Comparison of ENCODE assay signal across 8 cellular contexts in genomic region chr15:66294932-66295235, GRCh38. TPM values are rescaled to one million over a fixed set of nuclear protein-coding genes. Genes with fewer than 3 reads are reported as not detected.
A peak's percentile ranks its signal among the peaks of the same experiment; 100 is the strongest.
DNase-seq lines count a peak whose midpoint lies in the region; ATAC-seq and TF ChIP-seq lines count a peak whose summit lies in the region.

No MANE protein-coding gene starts in this region.

- TF ChIP-seq CTCF in WI38 (IDR thresholded peaks at IDR 0.05; ENCODE audit: low read depth, low read length) (no peak), tibial artery (IDR thresholded peaks at IDR 0.05) (no peak)

- DNase-seq in activated naive CD4-positive, alpha-beta T cell treated with anti-CD3 and anti-CD28 coated beads, Interleukin-2, amount 10 ng/mL, durations not matched to agents 7 days and 5 days, result no peak
- no peak for DNase-seq in activated naive CD4-positive, alpha-beta T cell treated with Interleukin-2 at 50 U/mL for 16 hours
- DNase-seq in tibial artery, result no peak
- DNase-seq in occipital lobe (lab: John Stamatoyannopoulos, UW), result no peak

- H3K4me1 Mint-ChIP-seq in activated naive CD4-positive, alpha-beta T cell treated with anti-CD3 and anti-CD28 coated beads, Interleukin-2, amount 10 ng/mL, durations not matched to agents 7 days and 5 days, result peaks cover 53% of the 10 kb centered on the region

- peak overlapping the region; percentile 85; the same call in 1 of the 2 replicates for H3K9ac ChIP-seq in iPS-20b (ENCODE audit: low read depth, low read length)

- no peaks in the 10 kb centered on the region for H3K27me3 Mint-ChIP-seq in activated naive CD4-positive, alpha-beta T cell treated with anti-CD3 and anti-CD28 coated beads, Interleukin-2, amount 10 ng/mL, durations not matched to agents 7 days and 5 days

- CTCF ChIA-PET in activated naive CD4-positive, alpha-beta T cell treated with anti-CD3 and anti-CD28 coated beads, Interleukin-2, amount 10 ng/mL, durations not matched to agents 7 days and 5 days (lab: Charles Lee), result interaction anchor here (0.6 to 2.2 kb wide), 2 partner anchors 204 to 1699 kb away, joined by 3 to 9 read pairs; no protein-coding TSS in a partner anchor

- peak overlapping the region; percentile 95 for H3K27ac Mint-ChIP-seq in activated naive CD4-positive, alpha-beta T cell treated with anti-CD3 and anti-CD28 coated beads, Interleukin-2, amount 10 ng/mL, durations not matched to agents 7 days and 5 days

- no peak overlapping the region for H3K27ac ChIP-seq in iPS-20b (ENCODE audit: low read length)
- H3K27ac ChIP-seq in tibial artery, result peak overlapping the region; percentile 92 to 95

- H3K36me3 Mint-ChIP-seq in activated naive CD4-positive, alpha-beta T cell treated with anti-CD3 and anti-CD28 coated beads, Interleukin-2, amount 10 ng/mL, durations not matched to agents 7 days and 5 days, result peaks cover 23% of the 10 kb centered on the region

- intact Hi-C loops in tibial artery (cut with DNase I; ENCODE audit: low total_unique reads), result no loop called here

- ATAC-seq in GM18907 (IDR thresholded peaks at IDR 0.05; ENCODE audit: unreplicated experiment) (no peak), HG03196 (IDR thresholded peaks at IDR 0.05; ENCODE audit: unreplicated experiment) (no peak)

- H3K4me1 ChIP-seq in iPS-20b (ENCODE audit: insufficient read depth, low read length), result peaks cover 19% of the 10 kb centered on the region
- peaks cover 0 to 31% (median 19%) of the 10 kb centered on the region in 4 donors for H3K4me1 ChIP-seq in tibial artery

- peak overlapping the region; percentile 64 for H3K4me3 ChIP-seq in WI38 (ENCODE audit: low read depth, low read length)
- peak overlapping the region; percentile 76 for H3K4me3 ChIP-seq in iPS-20b (ENCODE audit: low read length)
- peak overlapping the region; percentile 71 to 83 for H3K4me3 ChIP-seq in tibial artery

- H3K27me3 ChIP-seq in iPS-20b (ENCODE audit: insufficient read depth, low read length) (no peaks in the 10 kb centered on the region), tibial artery (no peaks in the 10 kb centered on the region)

- H3K36me3 ChIP-seq in iPS-20b (ENCODE audit: insufficient read depth, low read depth, low read length) (0 out of 2 replicates have a peak, but pooled peaks cover 8% of the 10 kb centered on the region), tibial artery (peaks cover 0 to 10% (median 5%) of the 10 kb centered on the region in 3 donors)

- H3K4me3 Mint-ChIP-seq in activated naive CD4-positive, alpha-beta T cell treated with anti-CD3 and anti-CD28 coated beads, Interleukin-2, amount 10 ng/mL, durations not matched to agents 7 days and 5 days, result peak overlapping the region; percentile 83

- no peaks in the 10 kb centered on the region for H3K9me3 Mint-ChIP-seq in activated naive CD4-positive, alpha-beta T cell treated with anti-CD3 and anti-CD28 coated beads, Interleukin-2, amount 10 ng/mL, durations not matched to agents 7 days and 5 days

- H3K9me3 ChIP-seq in iPS-20b (ENCODE audit: insufficient read depth, low read depth, low read length) (no peaks in the 10 kb centered on the region), tibial artery (no peaks in the 10 kb centered on the region)

RNA-seq across cellular contexts. Expression of gene DIS3L, which starts 1.5 kb away (rescaled TPM):
- total RNA-seq in occipital lobe, result 32.1 TPM

RNA-seq across cellular contexts. Expression of gene MEGF11, which starts 41.3 kb away (rescaled TPM):
- 0.78 TPM for total RNA-seq in occipital lobe
